ENCODE assay signal across 10 cellular contexts in genomic region chr7:2687338-2687869, GRCh38. TPM values are rescaled to one million over a fixed set of nuclear protein-coding genes. Genes with fewer than 3 reads are reported as not detected.
A peak's percentile ranks its signal among the peaks of the same experiment; 100 is the strongest.
DNase-seq lines count a peak whose midpoint lies in the region; ATAC-seq and TF ChIP-seq lines count a peak whose summit lies in the region.
"Had no signal": no experiment of that assay in that cellular context is flagged by ENCODE, and none has a peak within 500 bp of the region (broad histone marks: within the 10 kb centered on the region; RNA-seq: fewer than 3 reads in every experiment).

No MANE protein-coding gene starts in this region.

- H3K36me3 Mint-ChIP-seq in Calu3 (ENCODE audit: insufficient read depth, unreplicated experiment): no peaks in the 10 kb centered on the region
- no peaks in the 10 kb centered on the region for H3K36me3 Mint-ChIP-seq in MCF 10A (ENCODE audit: insufficient read depth, unreplicated experiment)
- no peaks in the 10 kb centered on the region for H3K36me3 Mint-ChIP-seq in activated naive CD4-positive, alpha-beta T cell treated with anti-CD3 and anti-CD28 coated beads, Interleukin-2, amount 50 U/mL, for 72 hours
- H3K36me3 Mint-ChIP-seq: IgD-negative memory B cell had no signal

- no peaks in the 10 kb centered on the region for H3K36me3 ChIP-seq in mucosa of descending colon (ENCODE audit: low read depth)

- intact Hi-C loops in Calu3 (cut with micrococcal nuclease; ENCODE audit: unreplicated experiment) (loop anchor here (10.0 kb wide), 1 partner anchor 123 kb away; no protein-coding TSS in a partner anchor), MCF 10A (cut with micrococcal nuclease) (no loop called here), mucosa of descending colon (cut with DNase I, micrococcal nuclease) (loop anchor here (10.0 kb wide), 2 partner anchors 213 to 243 kb away; partner anchors contain the start of gene GRIFIN (in 1 of the 2))

- POLR2A ChIA-PET in MCF 10A (lab: Yijun Ruan, JAX): no interaction called here

- TF ChIP-seq CTCF in Calu3 (IDR thresholded peaks at IDR 0.05; ENCODE audit: unreplicated experiment) (no peak), MCF 10A (IDR thresholded peaks at IDR 0.05; ENCODE audit: unreplicated experiment) (no peak), mucosa of descending colon (IDR thresholded peaks at IDR 0.05) (no peak)

- H3K27ac Mint-ChIP-seq in Calu3 (ENCODE audit: unreplicated experiment) (no peak overlapping the region), MCF 10A (ENCODE audit: low read depth, unreplicated experiment) (no peak overlapping the region)
- H3K27ac Mint-ChIP-seq in activated naive CD4-positive, alpha-beta T cell treated with anti-CD3 and anti-CD28 coated beads, Interleukin-2, amount 50 U/mL, for 72 hours: no peak overlapping the region
- H3K27ac Mint-ChIP-seq: IgD-negative memory B cell had no signal

- H3K9me3 ChIP-seq in mucosa of descending colon: no peaks in the 10 kb centered on the region

- peaks cover 5% of the 10 kb centered on the region for H3K4me1 ChIP-seq in mucosa of descending colon (ENCODE audit: low read depth)

- ATAC-seq in mucosa of descending colon (peak; percentile 47), GM18502 (IDR thresholded peaks at IDR 0.05; ENCODE audit: poor library complexity, unreplicated experiment) (no peak)
- ATAC-seq in activated naive CD4-positive, alpha-beta T cell treated with anti-CD3 and anti-CD28 coated beads, Interleukin-2, amount 50 U/mL, for 72 hours: no peak

- BruUV-seq in Calu3 (replicated peaks; lab: Mats Ljungman, UMichigan) (no TSS peak), MCF 10A (replicated peaks; lab: Mats Ljungman, UMichigan) (no TSS peak)

- H3K27me3 Mint-ChIP-seq in Calu3 (ENCODE audit: unreplicated experiment) (peaks cover 76% of the 10 kb centered on the region), MCF 10A (ENCODE audit: insufficient read depth, unreplicated experiment) (peaks cover 19% of the 10 kb centered on the region)

- H3K9me3 Mint-ChIP-seq in Calu3 (ENCODE audit: low read depth, unreplicated experiment): no peaks in the 10 kb centered on the region
- H3K9me3 Mint-ChIP-seq in MCF 10A (ENCODE audit: unreplicated experiment): no peaks in the 10 kb centered on the region
- H3K9me3 Mint-ChIP-seq in activated naive CD4-positive, alpha-beta T cell treated with anti-CD3 and anti-CD28 coated beads, Interleukin-2, amount 50 U/mL, for 72 hours: no peaks in the 10 kb centered on the region
- H3K9me3 Mint-ChIP-seq: IgD-negative memory B cell had no signal

- H3K4me1 Mint-ChIP-seq in Calu3 (ENCODE audit: low read depth, unreplicated experiment): peaks cover 34% of the 10 kb centered on the region
- peaks cover 5% of the 10 kb centered on the region for H3K4me1 Mint-ChIP-seq in MCF 10A (ENCODE audit: insufficient read depth, unreplicated experiment)

- H3K4me3 ChIP-seq in mucosa of descending colon: no peak overlapping the region

- CTCF ChIA-PET in Calu3 (lab: Charles Lee): interaction anchor here (0.6 to 1.0 kb wide), 3 partner anchors 23 to 180 kb away, joined by 3 to 4 read pairs (median 4); no protein-coding TSS in a partner anchor
- CTCF ChIA-PET in MCF 10A (lab: Yijun Ruan, JAX): interaction anchor here (0.6 to 0.7 kb wide), 2 partner anchors 65 to 922 kb away, joined by 3 read pairs; no protein-coding TSS in a partner anchor

- peak overlapping the region; percentile 32 for H3K4me3 Mint-ChIP-seq in Calu3 (ENCODE audit: low read depth, unreplicated experiment)
- no peak overlapping the region for H3K4me3 Mint-ChIP-seq in MCF 10A (ENCODE audit: unreplicated experiment)

- DNase-seq in Calu3 (peak; percentile 48), LHCN-M2 (ENCODE audit: low read depth) (peak; percentile 46), MCF 10A (ENCODE audit: unreplicated experiment) (peak; percentile 24), mucosa of descending colon (no peak), Ammon's horn (ENCODE audit: low spot score) (no peak)
- DNase-seq in activated naive CD4-positive, alpha-beta T cell treated with anti-CD3 and anti-CD28 coated beads, Interleukin-2, amount 50 U/mL, for 72 hours (ENCODE audit: low spot score in 2 of 2): no peak
- no peak for DNase-seq in stimulated activated naive CD4-positive, alpha-beta T cell (lab: John Stamatoyannopoulos, UW)
- DNase-seq: GOT3 had no signal

RNA-seq across cellular contexts. Expression of gene AMZ1, which starts 0.6 kb away (rescaled TPM):
- total RNA-seq in Calu3 (2022): 0.12 and 0.44 TPM in 2 replicates
- total RNA-seq in LHCN-M2 (2014; rRNA removed): not detected in 2 replicates
- polyA plus RNA-seq in LHCN-M2 (2012): 0.34 TPM
- not detected in 2 replicates for total RNA-seq in MCF 10A (2022)
- 1 to 10 TPM in 1 of 3 donors, under 1 TPM in 1, not detected in 1; 0.61 to 1.3 TPM for total RNA-seq in mucosa of descending colon
- total RNA-seq in activated naive CD4-positive, alpha-beta T cell treated with anti-CD3 and anti-CD28 coated beads, Interleukin-2, amount 50 U/mL, for 72 hours: under 1 TPM; 0.06 to 0.14 TPM

RNA-seq across cellular contexts. Expression of gene TTYH3, which starts 55.6 kb away (rescaled TPM):
- total RNA-seq in Calu3 (2022) (167 and 187 TPM in 2 replicates), LHCN-M2 (2014; rRNA removed) (29.2 and 31.8 TPM in 2 replicates), MCF 10A (2022) (20.9 and 34.7 TPM in 2 replicates), mucosa of descending colon (10 to 100 TPM; 23.4 to 63.7 (median 32.1) TPM)
- 68.7 TPM for polyA plus RNA-seq in LHCN-M2 (2012)
- 10 to 100 TPM; 23.8 to 28.3 TPM for total RNA-seq in activated naive CD4-positive, alpha-beta T cell treated with anti-CD3 and anti-CD28 coated beads, Interleukin-2, amount 50 U/mL, for 72 hours

Comparison
In these comparisons a context has a peak if more than half of its experiments do, and no peak if none do; other contexts are left out.
1. DNase-seq: peak in Calu3 (single experiment), LHCN-M2 (single experiment) and MCF 10A (single experiment); none in mucosa of descending colon (0 of 3), Ammon's horn (single experiment), activated naive CD4-positive, alpha-beta T cell treated with anti-CD3 and anti-CD28 coated beads, Interleukin-2, amount 50 U/mL, for 72 hours (0 of 2) and stimulated activated naive CD4-positive, alpha-beta T cell (0 of 6).